Comparison of ENCODE assay signal across 10 cellular contexts in the genomic region with DNA sequence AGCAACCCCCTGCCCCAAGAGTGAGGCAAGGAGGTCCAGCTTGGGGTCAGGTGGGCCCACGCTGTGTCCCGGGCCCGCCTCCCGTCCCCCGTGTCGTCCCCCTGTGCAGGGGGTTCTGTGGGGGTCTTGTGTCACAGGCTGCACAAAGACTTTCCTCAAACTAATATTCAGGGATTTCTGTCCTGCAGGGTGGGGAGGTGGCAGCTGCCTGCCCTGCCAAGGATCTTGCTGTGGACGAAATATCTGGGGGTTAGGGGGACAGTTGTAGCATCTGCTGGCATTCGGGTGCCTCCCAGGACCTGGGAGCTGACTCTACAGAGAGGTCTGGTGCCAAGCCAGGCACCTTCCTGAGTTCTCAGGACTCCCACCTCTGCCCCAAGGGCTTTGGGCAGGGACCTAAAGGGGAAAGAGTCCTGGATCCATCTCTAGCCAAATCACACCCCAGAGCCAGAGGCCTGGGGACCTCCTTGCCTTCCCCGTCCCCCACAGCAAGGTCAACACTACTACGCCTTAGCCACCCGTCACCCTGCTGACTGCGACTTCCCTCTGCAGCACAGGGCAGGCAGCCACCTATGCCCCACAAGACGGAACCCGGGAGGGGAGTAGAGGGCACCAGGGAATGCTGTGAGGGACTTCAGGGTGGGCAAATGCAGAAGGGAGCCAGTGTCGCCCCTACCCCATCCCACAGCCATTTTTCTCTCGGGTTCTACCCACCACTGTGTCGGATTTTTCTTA. TPM values are rescaled to one million over a fixed set of nuclear protein-coding genes. Genes with fewer than 3 reads are reported as not detected.
DNase-seq lines count a peak whose midpoint lies in the region; ATAC-seq and TF ChIP-seq lines count a peak whose summit lies in the region.
"Had no signal": no experiment of that assay in that cellular context is flagged by ENCODE, and none has a peak within 500 bp of the region (broad histone marks: within the 10 kb centered on the region; RNA-seq: fewer than 3 reads in every experiment).

No MANE protein-coding gene starts in this region.

- H3K9me3 ChIP-seq in BLaER1 treated with 17β-estradiol and CSF1 and Interleukin-3, amounts not matched to agents 10 nM and 100 nM (replicated peaks in 1 of 11): no peaks in the 10 kb centered on the region

- no peak overlapping the region; a peak in 1 of 20 replicates for H3K4me3 ChIP-seq in BLaER1 treated with 17β-estradiol and CSF1 and Interleukin-3, amounts not matched to agents 10 nM and 100 nM
- H3K4me3 ChIP-seq in GM23338: no peak overlapping the region

- no peak overlapping the region for H3K4me3 Mint-ChIP-seq in GM23338
- H3K4me3 Mint-ChIP-seq in activated T-helper 17 cell treated with anti-CD3 and anti-CD28 coated beads, Interleukin-2, amount 50 U/mL, for 72 hours: peak overlapping the region; percentile 65
- peak overlapping the region; percentile 58 for H3K4me3 Mint-ChIP-seq in natural killer cell treated with Interleukin-12 subunit alpha and Interleukin-12 subunit beta and Interleukin-15 and Interleukin-18, amount 100 ng/mL, for 72 hours

- H3K36me3 ChIP-seq in BLaER1 treated with 17β-estradiol and CSF1 and Interleukin-3, amounts not matched to agents 10 nM and 100 nM: no peaks in the 10 kb centered on the region
- no peaks in the 10 kb centered on the region for H3K36me3 ChIP-seq in GM23338 (ENCODE audit: insufficient read depth)

- no peaks in the 10 kb centered on the region for H3K9me2 ChIP-seq in GM23338 (ENCODE audit: insufficient read depth)

- H3K79me2 ChIP-seq in GM23338 (replicated peaks; ENCODE audit: insufficient read depth): no peaks in the 10 kb centered on the region

- DNase-seq in GM23338 (ENCODE audit: low spot score) (no peak), erythroblast (lab: John Stamatoyannopoulos, UW) (no peak), COLO829 (ENCODE audit: low spot score) (no peak), AG08396 (ENCODE audit: low spot score) (no peak)
- DNase-seq in natural killer cell treated with Interleukin-12 subunit alpha and Interleukin-12 subunit beta and Interleukin-15 and Interleukin-18, amount 100 ng/mL, for 72 hours (ENCODE audit: low spot score): no peak

- H3K9me3 Mint-ChIP-seq in GM23338: no peaks in the 10 kb centered on the region; the same call in 1 of the 3 replicates
- no peaks in the 10 kb centered on the region for H3K9me3 Mint-ChIP-seq in activated T-helper 17 cell treated with anti-CD3 and anti-CD28 coated beads, Interleukin-2, amount 50 U/mL, for 72 hours
- H3K9me3 Mint-ChIP-seq in natural killer cell treated with Interleukin-12 subunit alpha and Interleukin-12 subunit beta and Interleukin-15 and Interleukin-18, amount 100 ng/mL, for 72 hours: no peaks in the 10 kb centered on the region

- peak overlapping the region in 2 of 11 experiments; percentile 51 to 65; a peak in 2 of 22 replicates for H3K9ac ChIP-seq in BLaER1 treated with 17β-estradiol and CSF1 and Interleukin-3, amounts not matched to agents 10 nM and 100 nM

- peak overlapping the region; percentile 86; the same call in 1 of the 2 replicates for H2AFZ ChIP-seq in GM23338

- TF ChIP-seq POLR2A in erythroblast (IDR thresholded peaks at IDR 0.05; ENCODE audit: low read length): no peak
- no peak for TF ChIP-seq POLR2A in GM18505 (IDR thresholded peaks at IDR 0.05; ENCODE audit: borderline replicate concordance, extremely low read depth, insufficient read depth, insufficient read length)

- peaks cover 14% of the 10 kb centered on the region for H3K27me3 Mint-ChIP-seq in GM23338 (ENCODE audit: insufficient read depth, low read depth, poor library complexity)
- peaks cover 26% of the 10 kb centered on the region for H3K27me3 Mint-ChIP-seq in activated T-helper 17 cell treated with anti-CD3 and anti-CD28 coated beads, Interleukin-2, amount 50 U/mL, for 72 hours
- peaks cover 19 to 33% of the 10 kb centered on the region in 2 donors for H3K27me3 Mint-ChIP-seq in natural killer cell treated with Interleukin-12 subunit alpha and Interleukin-12 subunit beta and Interleukin-15 and Interleukin-18, amount 100 ng/mL, for 72 hours

- no peak overlapping the region for H3K27ac ChIP-seq in BLaER1 treated with 17β-estradiol and CSF1 and Interleukin-3, amounts not matched to agents 10 nM and 100 nM
- H3K27ac ChIP-seq in GM23338 (ENCODE audit: low read depth): no peak overlapping the region

- no peaks in the 10 kb centered on the region; the same call in 2 of the 3 replicates for H3K4me1 Mint-ChIP-seq in GM23338
- H3K4me1 Mint-ChIP-seq in activated T-helper 17 cell treated with anti-CD3 and anti-CD28 coated beads, Interleukin-2, amount 50 U/mL, for 72 hours: no peaks in the 10 kb centered on the region
- peaks cover 0 to 3% of the 10 kb centered on the region in 2 donors for H3K4me1 Mint-ChIP-seq in natural killer cell treated with Interleukin-12 subunit alpha and Interleukin-12 subunit beta and Interleukin-15 and Interleukin-18, amount 100 ng/mL, for 72 hours (ENCODE audit: low read depth in 2 of 2)

- peaks cover 9 to 18% (median 13%) of the 10 kb centered on the region in 10 experiments; a peak in 18 of 20 replicates for H3K4me1 ChIP-seq in BLaER1 treated with 17β-estradiol and CSF1 and Interleukin-3, amounts not matched to agents 10 nM and 100 nM
- H3K4me1 ChIP-seq in GM23338 (ENCODE audit: insufficient read depth): no peaks in the 10 kb centered on the region; the same call in 1 of the 2 replicates

- peak overlapping the region; percentile 88 to 100 (median 97); a peak in 18 of 22 replicates for H3K4me2 ChIP-seq in BLaER1 treated with 17β-estradiol and CSF1 and Interleukin-3, amounts not matched to agents 10 nM and 100 nM
- H3K4me2 ChIP-seq in GM23338: peak overlapping the region; percentile 51; the same call in 1 of the 2 replicates

- no peaks in the 10 kb centered on the region for H3F3A ChIP-seq in GM23338 (replicated peaks; ENCODE audit: low read depth)

- H3K36me3 Mint-ChIP-seq in GM23338 (ENCODE audit: low read depth): no peaks in the 10 kb centered on the region
- no peaks in the 10 kb centered on the region for H3K36me3 Mint-ChIP-seq in activated T-helper 17 cell treated with anti-CD3 and anti-CD28 coated beads, Interleukin-2, amount 50 U/mL, for 72 hours (ENCODE audit: low read depth)
- no peaks in the 10 kb centered on the region for H3K36me3 Mint-ChIP-seq in natural killer cell treated with Interleukin-12 subunit alpha and Interleukin-12 subunit beta and Interleukin-15 and Interleukin-18, amount 100 ng/mL, for 72 hours

- peaks cover 0 to 16% (median 0%) of the 10 kb centered on the region in 11 experiments; a peak in 6 of 22 replicates for H4K20me1 ChIP-seq in BLaER1 treated with 17β-estradiol and CSF1 and Interleukin-3, amounts not matched to agents 10 nM and 100 nM
- no peaks in the 10 kb centered on the region for H4K20me1 ChIP-seq in GM23338 (replicated peaks; ENCODE audit: insufficient read depth)

- no peak overlapping the region for H3K27ac Mint-ChIP-seq in GM23338
- no peak overlapping the region for H3K27ac Mint-ChIP-seq in activated T-helper 17 cell treated with anti-CD3 and anti-CD28 coated beads, Interleukin-2, amount 50 U/mL, for 72 hours
- H3K27ac Mint-ChIP-seq in natural killer cell treated with Interleukin-12 subunit alpha and Interleukin-12 subunit beta and Interleukin-15 and Interleukin-18, amount 100 ng/mL, for 72 hours: no peak overlapping the region

- TF ChIP-seq CTCF in GM23338 (conservative IDR thresholded peaks at IDR 0.05; ENCODE audit: low read depth in 2 of 2): no peak

- ATAC-seq in GM23338: no peak
- ATAC-seq in activated T-helper 17 cell treated with anti-CD3 and anti-CD28 coated beads, Interleukin-2, amount 50 U/mL, for 72 hours (replicated peaks): no peak
- ATAC-seq in natural killer cell treated with Interleukin-12 subunit alpha and Interleukin-12 subunit beta and Interleukin-15 and Interleukin-18, amount 100 ng/mL, for 72 hours: no peak
- no peak for ATAC-seq in GM18505 (IDR thresholded peaks at IDR 0.05; ENCODE audit: unreplicated experiment)

- H3K27me3 ChIP-seq in BLaER1 treated with 17β-estradiol and CSF1 and Interleukin-3, amounts not matched to agents 10 nM and 100 nM: peaks cover 16 to 26% (median 19%) of the 10 kb centered on the region in 11 experiments; a peak in 21 of 22 replicates
- H3K27me3 ChIP-seq in GM23338 (ENCODE audit: insufficient read depth): no peaks in the 10 kb centered on the region

TF ChIP-seq in GM23338, 12 proteins besides CTCF, POLR2A, EP300 and RAD21:
- TF ChIP-seq STAT1 (IDR thresholded peaks at IDR 0.05; ENCODE audit: unreplicated experiment) (no peak), CREB1 (CRISPR knock-in tag; IDR thresholded peaks at IDR 0.05; ENCODE audit: low read depth) (no peak), EZH2phosphoT487 (IDR thresholded peaks at IDR 0.05; ENCODE audit: unreplicated experiment) (no peak)
TF ChIP-seq in GM23338: peak in this region for 0.

RNA-seq across cellular contexts. Expression of a gene that starts 59.3 kb away (rescaled TPM):
- 0.45 and 0.47 TPM in 2 replicates for total RNA-seq in GM23338 (2014; rRNA removed; shearing (Covaris generic))
- 0.03 and 0.16 TPM in 2 replicates for polyA plus RNA-seq in GM23338 (2016; fragmentation: Nextera tagmentation; extraction: Ambion mirVana)
- not detected for total RNA-seq in activated T-helper 17 cell treated with anti-CD3 and anti-CD28 coated beads, Interleukin-2, amount 50 U/mL, for 72 hours
- not detected for total RNA-seq in natural killer cell treated with Interleukin-12 subunit alpha and Interleukin-12 subunit beta and Interleukin-15 and Interleukin-18, amount 100 ng/mL, for 72 hours
- total RNA-seq: HT1080, Right ventricle myocardium inferior had no signal
